In the genomic region with DNA sequence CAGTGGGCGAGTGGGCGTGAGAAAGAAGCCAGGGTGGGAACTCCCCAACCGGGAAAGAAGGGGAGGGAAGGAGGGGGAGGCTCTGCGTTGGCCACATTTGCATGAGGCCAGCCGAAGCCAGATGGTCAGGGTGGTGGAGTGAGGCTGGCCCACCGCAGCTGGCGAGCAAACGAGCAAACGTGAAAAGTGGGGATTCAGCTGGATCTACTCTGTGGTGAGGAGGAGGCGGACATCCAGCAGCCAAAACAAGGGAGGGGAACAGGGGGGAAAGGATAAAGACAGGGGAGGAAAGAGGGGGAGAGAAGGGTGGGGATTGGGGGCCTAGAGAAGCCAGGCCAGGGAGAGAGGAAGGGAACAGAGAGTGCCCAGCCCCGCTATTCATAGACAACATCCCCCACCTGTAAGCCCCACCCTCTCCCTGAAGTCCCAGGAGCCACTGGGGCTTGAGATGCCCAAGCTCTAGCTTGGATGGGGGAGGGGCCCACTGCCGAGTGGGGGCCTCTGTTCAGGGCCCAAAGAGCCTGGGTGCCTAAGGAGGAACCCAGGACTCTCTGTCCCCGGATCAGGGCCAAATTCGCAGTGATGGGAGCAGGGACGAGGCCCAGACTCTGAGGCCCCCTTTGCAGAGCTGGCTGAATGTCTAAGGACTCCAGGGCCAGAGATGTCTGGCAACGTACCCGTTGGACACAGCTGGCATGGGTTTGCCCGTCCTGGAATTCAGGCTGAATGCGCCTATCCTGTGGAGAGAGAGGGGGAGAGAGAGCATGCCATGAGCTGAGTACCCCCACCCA, we compare ENCODE assay signal across 20 cellular contexts. TPM values are rescaled to one million over a fixed set of nuclear protein-coding genes. Genes with fewer than 3 reads are reported as not detected.
DNase-seq lines count a peak whose midpoint lies in the region; ATAC-seq, FAIRE-seq and TF ChIP-seq lines count a peak whose summit lies in the region.
"Had no signal": no experiment of that assay in that cellular context is flagged by ENCODE, and none has a peak within 500 bp of the region (broad histone marks: within the 10 kb centered on the region; RNA-seq: fewer than 3 reads in every experiment).

No MANE protein-coding gene starts in this region.

- SMC1A ChIA-PET in GM12878 (lab: Charles Lee; ENCODE audit: uncharacterized antibody, unreplicated experiment): interaction anchor here (1.0 kb wide), 1 partner anchor 91 kb away, joined by 3 read pairs; no protein-coding TSS in a partner anchor

- no peak for FAIRE-seq in GM12878 (lab: Jason Lieb, UNC)
- FAIRE-seq: keratinocyte, TTC549 had no signal

- TF ChIP-seq CTCF in heart left ventricle (IDR thresholded peaks at IDR 0.05) (no peak), left ventricle myocardium inferior (IDR thresholded peaks at IDR 0.05; ENCODE audit: borderline replicate concordance) (no peak), GM12878 (IDR thresholded peaks at IDR 0.05 in 2 of 3, conservative IDR thresholded peaks at IDR 0.05 in 1 of 3; ENCODE audit: control insufficient read depth in 2 of 3, extremely low read depth in 1 of 3, insufficient read depth in 1 of 3, low read depth in 3 of 3, low read length in 3 of 3) (no peak), uterus (IDR thresholded peaks at IDR 0.05) (no peak)

- no peak overlapping the region for H2BK15ac ChIP-seq in mesendoderm (replicated peaks; ENCODE audit: low read depth)

- H3K27me3 ChIP-seq in heart left ventricle: no peaks in the 10 kb centered on the region
- no peaks in the 10 kb centered on the region for H3K27me3 ChIP-seq in left ventricle myocardium inferior (ENCODE audit: low read depth)
- peaks cover 2 to 8% of the 10 kb centered on the region in 2 experiments; a peak in 2 of 4 replicates for H3K27me3 ChIP-seq in GM12878 (replicated peaks in 1 of 2; ENCODE audit: control insufficient read depth in 2 of 2, insufficient read depth in 2 of 2, low read length in 1 of 2)
- H3K27me3 ChIP-seq in mesendoderm (ENCODE audit: insufficient read depth, low read length, poor library complexity): no peaks in the 10 kb centered on the region
- H3K27me3 ChIP-seq in uterus: no peaks in the 10 kb centered on the region
- H3K27me3 ChIP-seq: body of pancreas had no signal

- in situ Hi-C loops in GM12878 (cut with MboI): no loop called here

- BruUV-seq in GM12878 (replicated peaks; lab: Mats Ljungman, UMichigan): no TSS peak

- H3K4ac ChIP-seq in mesendoderm (ENCODE audit: low read depth, low read length): no peak overlapping the region

- no peak for TF ChIP-seq EP300 in GM12878 (IDR thresholded peaks at IDR 0.05; ENCODE audit: borderline replicate concordance in 1 of 2, control insufficient read depth in 1 of 2, low read depth in 2 of 2, low read length in 2 of 2)

- RAD21 ChIA-PET in GM12878 (lab: Charles Lee; ENCODE audit: unreplicated experiment): no interaction called here

- H3K27ac ChIP-seq in heart left ventricle: no peak overlapping the region
- no peak overlapping the region for H3K27ac ChIP-seq in left ventricle myocardium inferior (replicated peaks)
- H3K27ac ChIP-seq in GM12878 (ENCODE audit: control insufficient read depth, insufficient read depth): no peak overlapping the region
- H3K27ac ChIP-seq in mesendoderm (ENCODE audit: low read depth, low read length): no peak overlapping the region
- H3K27ac ChIP-seq in uterus: peak overlapping the region; percentile 24 to 49
- H3K27ac ChIP-seq: body of pancreas, HL-60, SJCRH30 had no signal

- no peak overlapping the region for H4K8ac ChIP-seq in mesendoderm (ENCODE audit: low read depth, low read length)

- DNase-seq in heart left ventricle (no peak), left ventricle myocardium inferior (no peak), GM12878 (ENCODE audit: low read depth, low spot score) (no peak), mesendoderm (no peak), uterus (peak; percentile 43 to 77), erythroblast (lab: John Stamatoyannopoulos, UW) (no peak), hippocampal formation (lab: John Stamatoyannopoulos, UW) (no peak), T-helper 2 cell (no peak)
- DNase-seq: 8988T; activated CD8-positive, alpha-beta T cell treated with anti-CD3 and anti-CD28 coated beads for 36 hours; activated gamma-delta T cell treated with Interleukin-2 at 50 U/mL for 16 hours; body of pancreas; CD8-positive, alpha-beta T cell; effector memory CD4-positive, alpha-beta T cell; NCI-H2107; SJCRH30 had no signal

- no peak overlapping the region for H2AK5ac ChIP-seq in mesendoderm (ENCODE audit: low read length)

- H3K23ac ChIP-seq in mesendoderm (ENCODE audit: low read length): no peak overlapping the region

- H2AFZ ChIP-seq in GM12878 (ENCODE audit: control insufficient read depth, low read depth, low read length): no peak overlapping the region

- H3K4me2 ChIP-seq in GM12878 (ENCODE audit: control insufficient read depth, insufficient read depth): no peak overlapping the region
- no peak overlapping the region for H3K4me2 ChIP-seq in mesendoderm (ENCODE audit: low read length)

- H2BK5ac ChIP-seq in mesendoderm (ENCODE audit: low read length): no peak overlapping the region

- H3K9ac ChIP-seq in GM12878 (ENCODE audit: control insufficient read depth, insufficient read depth, low read length) (no peak overlapping the region), mesendoderm (ENCODE audit: low read length) (peak overlapping the region; percentile 15)

- ATAC-seq in heart left ventricle (peak in 3 of 4 donors; percentile 1 to 24 (median 21)), GM12878 (peak; percentile 53)
- ATAC-seq: activated CD8-positive, alpha-beta T cell treated with anti-CD3 and anti-CD28 coated beads for 36 hours; body of pancreas; CD8-positive, alpha-beta T cell; sciatic nerve had no signal

- no peak overlapping the region for H4K5ac ChIP-seq in mesendoderm (ENCODE audit: low read length)

- intact Hi-C loops in heart left ventricle (cut with DNase I): no loop called here
- intact Hi-C loops in left ventricle myocardium inferior (cut with micrococcal nuclease): no loop called here
- intact Hi-C loops in GM12878 (cut with micrococcal nuclease; ENCODE audit: unreplicated experiment): no loop called here
- intact Hi-C loops in uterus (cut with DNase I; ENCODE audit: low total_unique reads): no loop called here

- H3K18ac ChIP-seq in mesendoderm (ENCODE audit: low read length): no peak overlapping the region

- H2BK120ac ChIP-seq in mesendoderm (ENCODE audit: low read depth, low read length): no peak overlapping the region

- CTCF ChIA-PET in GM12878 (lab: Yijun Ruan, JAX): interaction anchor here (1.4 to 2.2 kb wide), 2 partner anchors 9 to 11 kb away, joined by 6 to 10 read pairs; no protein-coding TSS in a partner anchor

- H4K20me1 ChIP-seq in GM12878 (ENCODE audit: control insufficient read depth, insufficient read depth): no peaks in the 10 kb centered on the region

- POLR2A ChIA-PET in GM12878 (lab: Charles Lee): no interaction called here

- WGBS in heart left ventricle, 4 donors: 72 to 79% (median 75%) methylated on average over 15 to 19 of the region's 19 CpGs
- WGBS in GM12878 (ENCODE audit: insufficient coverage, insufficient replicate concordance, low lambda C conversion rate, missing lambda C conversion rate): 26% methylated on average over 19 of the region's 19 CpGs
- WGBS in mesendoderm (ENCODE audit: extremely low coverage, insufficient coverage, low lambda C conversion rate): no CpG with 5 or more reads among the region's 19 CpGs

- no peaks in the 10 kb centered on the region for H3K79me1 ChIP-seq in mesendoderm (ENCODE audit: low read length)

- H3K36me3 ChIP-seq in heart left ventricle: peaks cover 0 to 10% (median 0%) of the 10 kb centered on the region in 9 donors
- peaks cover 10% of the 10 kb centered on the region for H3K36me3 ChIP-seq in left ventricle myocardium inferior
- no peaks in the 10 kb centered on the region for H3K36me3 ChIP-seq in GM12878 (ENCODE audit: control insufficient read depth in 2 of 2, insufficient read depth in 2 of 2, low read length in 1 of 2)
- no peaks in the 10 kb centered on the region for H3K36me3 ChIP-seq in mesendoderm (ENCODE audit: control insufficient read depth, insufficient read depth, low read length)
- no peaks in the 10 kb centered on the region for H3K36me3 ChIP-seq in uterus
- H3K36me3 ChIP-seq: SJCRH30 had no signal

- H3K4me1 ChIP-seq in heart left ventricle (peaks cover 0 to 7% (median 0%) of the 10 kb centered on the region in 12 donors), left ventricle myocardium inferior (peaks cover 6% of the 10 kb centered on the region), GM12878 (ENCODE audit: control insufficient read depth, insufficient read depth, low read length) (no peaks in the 10 kb centered on the region), mesendoderm (ENCODE audit: control insufficient read depth, low read depth, low read length) (peaks cover 2% of the 10 kb centered on the region), uterus (peaks cover 0 to 3% of the 10 kb centered on the region in 2 donors)
- H3K4me1 ChIP-seq: body of pancreas, SJCRH30 had no signal

- H3K9me3 ChIP-seq in heart left ventricle: no peaks in the 10 kb centered on the region
- H3K9me3 ChIP-seq in left ventricle myocardium inferior (replicated peaks): no peaks in the 10 kb centered on the region
- no peaks in the 10 kb centered on the region for H3K9me3 ChIP-seq in GM12878 (replicated peaks; ENCODE audit: control insufficient read depth, insufficient read depth, low read length)
- no peaks in the 10 kb centered on the region for H3K9me3 ChIP-seq in uterus
- H3K9me3 ChIP-seq: body of pancreas, SJCRH30 had no signal

- H3K79me2 ChIP-seq in GM12878 (ENCODE audit: control insufficient read depth, insufficient read depth, low read length) (no peaks in the 10 kb centered on the region), mesendoderm (ENCODE audit: control insufficient read depth, insufficient read depth, low read length) (no peaks in the 10 kb centered on the region)

- peak overlapping the region; percentile 36 for H3K56ac ChIP-seq in mesendoderm (ENCODE audit: low read length)

- H3K4me3 ChIP-seq in heart left ventricle: no peak overlapping the region
- no peak overlapping the region for H3K4me3 ChIP-seq in left ventricle myocardium inferior
- no peak overlapping the region for H3K4me3 ChIP-seq in GM12878
- no peak overlapping the region for H3K4me3 ChIP-seq in mesendoderm (ENCODE audit: low read length)
- no peak overlapping the region for H3K4me3 ChIP-seq in uterus
- H3K4me3 ChIP-seq: body of pancreas, SJCRH30 had no signal

- TF ChIP-seq RAD21 in GM12878 (IDR thresholded peaks at IDR 0.05; ENCODE audit: insufficient read depth, low read depth, low read length): no peak

- no peak for TF ChIP-seq POLR2A in heart left ventricle (IDR thresholded peaks at IDR 0.05)
- TF ChIP-seq POLR2A in GM12878 (IDR thresholded peaks at IDR 0.05; ENCODE audit: low read depth, low read length): no peak
- no peak for TF ChIP-seq POLR2A in uterus (IDR thresholded peaks at IDR 0.05)
- TF ChIP-seq POLR2A in erythroblast (IDR thresholded peaks at IDR 0.05; ENCODE audit: low read length): no peak

RNA-seq across cellular contexts. Expression of a gene that starts 45.1 kb away (rescaled TPM):
- 100 to 1,000 TPM in 1 of 9 donors, 10 to 100 TPM in 7, 1 to 10 TPM in 1; 5.2 to 111 (median 28.4) TPM for total RNA-seq in heart left ventricle
- polyA plus RNA-seq in heart left ventricle: 10 to 100 TPM in 1 of 2 donors, 1 to 10 TPM in 1; 4.0 to 12.1 TPM
- 26.5 TPM for total RNA-seq in left ventricle myocardium inferior
- 9.2 and 10.4 TPM in 2 replicates for total RNA-seq in GM12878 (2013; cell fraction: nucleolus; rRNA removed)
- 22.3 and 30.3 TPM in 2 replicates for total RNA-seq in GM12878 (2014; rRNA removed)
- total RNA-seq in GM12878 (2014; rRNA removed; fragmentation: Illumina TruSeq; extraction: Trizol): 19.2 and 21.9 TPM in 2 replicates
- total RNA-seq in GM12878 (2021): 38.4 and 39.1 TPM in 2 replicates
- polyA plus RNA-seq in GM12878 (2011; ENCODE audit: low read depth): 5.4 TPM
- polyA plus RNA-seq in GM12878 (2011; rRNA removed): 6.0 and 14.4 TPM in 2 replicates
- polyA plus RNA-seq in GM12878 (2011; cell fraction: cytosol; rRNA removed): 18.2 and 19.2 TPM in 2 replicates
- polyA plus RNA-seq in GM12878 (2011; cell fraction: nucleus; rRNA removed): 35.1 and 36.9 TPM in 2 replicates
- polyA plus RNA-seq in GM12878 (2012): 13.6 and 14.7 TPM in 2 replicates
- polyA plus RNA-seq in GM12878 (2014; fragmentation: Illumina TruSeq; extraction: Trizol): 25.3 and 34.2 TPM in 2 replicates
- polyA plus RNA-seq in GM12878 (2014; fragmentation: Nextera tagmentation; extraction: Ambion mirVana): 1 to 10 TPM; 2.4 to 3.1 TPM
- 32.3 and 39.9 TPM in 2 replicates for polyA plus RNA-seq in GM12878 (2014; rRNA removed)
- 10 to 100 TPM; 10.3 to 11.7 TPM for polyA plus RNA-seq in GM12878 (2016; fragmentation: Nextera tagmentation; extraction: Ambion mirVana)
- 13.7 and 19.7 TPM in 2 replicates for polyA minus RNA-seq in GM12878 (2011; rRNA and poly(A)+ RNA removed)
- 5.3 and 6.4 TPM in 2 replicates for polyA minus RNA-seq in GM12878 (2011; cell fraction: cytosol; rRNA and poly(A)+ RNA removed)
- 7.6 and 12.8 TPM in 2 replicates for polyA minus RNA-seq in GM12878 (2011; cell fraction: nucleus; rRNA and poly(A)+ RNA removed)
- 0.10 TPM for polyA plus RNA-seq in mesendoderm (2013, experiment 1 of 2)
- polyA plus RNA-seq in mesendoderm (2013, experiment 2 of 2): 0.17 TPM
- 10 to 100 TPM in 3 of 4 donors, 1 to 10 TPM in 1; 9.5 to 33.8 (median 12.2) TPM for total RNA-seq in uterus

Comparison
In these comparisons a context has a peak if more than half of its experiments do, and no peak if none do; other contexts are left out.
1. DNase-seq: peak in uterus (2 of 2); none in heart left ventricle (0 of 5), left ventricle myocardium inferior (single experiment), GM12878 (single experiment), mesendoderm (single experiment), erythroblast (0 of 2), hippocampal formation (0 of 2) and T-helper 2 cell (0 of 5).
2. H3K27ac ChIP-seq: peak in uterus (2 of 2); none in heart left ventricle (0 of 12), left ventricle myocardium inferior (single experiment), GM12878 (single experiment) and mesendoderm (single experiment).